22 cellular contexts compared by ENCODE assay signal in the genomic region with DNA sequence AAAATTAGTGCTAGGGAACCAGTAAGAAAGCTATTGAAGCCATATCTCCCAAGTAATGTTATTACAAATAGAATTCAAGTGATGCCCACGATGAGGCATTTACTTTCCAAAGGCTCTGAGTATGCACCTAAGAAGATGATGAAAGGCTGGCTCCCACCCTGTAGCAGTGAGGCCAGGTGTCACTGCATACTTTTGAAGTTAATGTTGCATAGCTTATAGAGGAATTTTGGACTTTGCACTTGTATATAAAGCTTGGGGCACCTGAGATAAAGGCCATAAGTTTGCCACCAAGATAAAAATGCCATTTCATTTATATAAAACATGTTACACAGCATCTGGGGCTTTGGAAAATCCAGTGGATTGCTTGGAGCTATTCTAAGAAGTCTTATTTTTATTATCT.
DNase-seq lines count a peak whose midpoint lies in the region; ATAC-seq, FAIRE-seq and TF ChIP-seq lines count a peak whose summit lies in the region.
"Had no signal": no experiment of that assay in that cellular context is flagged by ENCODE, and none has a peak within 500 bp of the region (broad histone marks: within the 10 kb centered on the region; RNA-seq: fewer than 3 reads in every experiment).

No MANE protein-coding gene starts in this region.

- no peaks in the 10 kb centered on the region for H3K9me3 Mint-ChIP-seq in endodermal cell
- no peaks in the 10 kb centered on the region for H3K9me3 Mint-ChIP-seq in stimulated activated effector memory CD8-positive, alpha-beta T cell treated with anti-CD3 and anti-CD28 coated beads, Interleukin-12 subunit alpha, Interleukin-12 subunit beta, amount 100 ng/mL, for 72 hours

- POLR2A ChIA-PET in HepG2 (lab: Yijun Ruan, JAX), result no interaction called here

- WGBS in HepG2 (ENCODE audit: low lambda C conversion rate), result 0% methylated on average over 1 of the region's 1 CpG
- WGBS in right lobe of liver (ENCODE audit: insufficient coverage, low coverage, low lambda C conversion rate, missing lambda C conversion rate), result 15% methylated on average over 1 of the region's 1 CpG
- 87% methylated on average over 1 of the region's 1 CpG; no CpG with 5 or more reads in 1 of the 2 experiments for WGBS in endodermal cell (ENCODE audit: insufficient coverage in 1 of 2, insufficient read length in 1 of 2), 2 experiments
- WGBS in small intestine, 3 donors, result 10 to 40% (median 29%) methylated on average over 1 of the region's 1 CpG
- WGBS in transverse colon (ENCODE audit: low coverage in 1 of 2), 2 donors, result 33 to 47% methylated on average over 1 of the region's 1 CpG

- peaks cover 14% of the 10 kb centered on the region for H3K4me1 Mint-ChIP-seq in endodermal cell
- no peaks in the 10 kb centered on the region for H3K4me1 Mint-ChIP-seq in stimulated activated effector memory CD8-positive, alpha-beta T cell treated with anti-CD3 and anti-CD28 coated beads, Interleukin-12 subunit alpha, Interleukin-12 subunit beta, amount 100 ng/mL, for 72 hours
- H3K4me1 Mint-ChIP-seq: CD14-positive monocyte; CD4-positive, alpha-beta memory T cell had no signal

- DNase-seq in HepG2 (ENCODE audit: low spot score) (peak; percentile 22), right lobe of liver (no peak), NCI-H526 (lab: John Stamatoyannopoulos, UW) (peak; percentile 19 to 74), endodermal cell (peak; percentile 22), small intestine (peak; percentile 79), transverse colon (no peak), RPMI8226 (no peak)
- DNase-seq in stimulated activated effector memory CD8-positive, alpha-beta T cell treated with anti-CD3 and anti-CD28 coated beads, Interleukin-12 subunit alpha, Interleukin-12 subunit beta, amount 100 ng/mL, for 72 hours (ENCODE audit: low spot score in 2 of 2), result no peak
- DNase-seq: 8988T; CD4-positive, alpha-beta memory T cell; DMS 273 treated with DMSO at 0.1 percent for 48 hours; DMS79; GDM1; GM23248 had no signal

- no peaks in the 10 kb centered on the region for H3K9me3 ChIP-seq in HepG2 (ENCODE audit: low read length)
- no peaks in the 10 kb centered on the region for H3K9me3 ChIP-seq in right lobe of liver
- H3K9me3 ChIP-seq in endodermal cell (ENCODE audit: control insufficient read depth, low read length), result no peaks in the 10 kb centered on the region
- no peaks in the 10 kb centered on the region for H3K9me3 ChIP-seq in small intestine (ENCODE audit: control insufficient read depth, low read depth)
- no peaks in the 10 kb centered on the region for H3K9me3 ChIP-seq in transverse colon
- H3K9me3 ChIP-seq: BLaER1, HAP-1 had no signal

- TF ChIP-seq RAD21 in HepG2 (CRISPR knock-in tag; IDR thresholded peaks at IDR 0.05), result no peak

- CTCF ChIA-PET in HepG2 (lab: Yijun Ruan, JAX; ENCODE audit: low intra/inter-chr PET ratio, low total read pairs), result no interaction called here

- TF ChIP-seq EP300 in HepG2 (IDR thresholded peaks at IDR 0.05; ENCODE audit: low read depth in 2 of 2, low read length in 2 of 2) (no peak), HepG2 (CRISPR knock-in tag; IDR thresholded peaks at IDR 0.05; ENCODE audit: borderline replicate concordance) (no peak), transverse colon (IDR thresholded peaks at IDR 0.05; ENCODE audit: low read depth) (no peak)

- H3K27ac ChIP-seq in HepG2 (ENCODE audit: extremely low read length, insufficient read depth, low read length), result no peak overlapping the region
- H3K27ac ChIP-seq in right lobe of liver, result no peak overlapping the region
- no peak overlapping the region for H3K27ac ChIP-seq in endodermal cell (ENCODE audit: low read depth, low read length)
- H3K27ac ChIP-seq in small intestine (ENCODE audit: low read depth in 1 of 2, low read length in 1 of 2), result no peak overlapping the region
- H3K27ac ChIP-seq in transverse colon, result no peak overlapping the region
- H3K27ac ChIP-seq: BLaER1, GM23248, HL-60 had no signal

- H3K4me3 ChIP-seq in HepG2 (replicated peaks in 1 of 3; ENCODE audit: insufficient read depth in 1 of 3, low read depth in 2 of 3, low read length in 3 of 3) (no peak overlapping the region), right lobe of liver (no peak overlapping the region), endodermal cell (ENCODE audit: low read length) (no peak overlapping the region), small intestine (ENCODE audit: low read depth in 1 of 2, low read length in 2 of 2) (no peak overlapping the region), transverse colon (no peak overlapping the region)
- H3K4me3 ChIP-seq: BLaER1, GM23248, HAP-1 had no signal

- no peak for ATAC-seq in HepG2
- no peak for ATAC-seq in right lobe of liver
- no peak for ATAC-seq in stimulated activated effector memory CD8-positive, alpha-beta T cell treated with anti-CD3 and anti-CD28 coated beads, Interleukin-12 subunit alpha, Interleukin-12 subunit beta, amount 100 ng/mL, for 72 hours

- H3K36me3 ChIP-seq in HepG2 (replicated peaks in 1 of 2; ENCODE audit: control insufficient read depth in 1 of 2, insufficient read depth in 2 of 2, low read length in 2 of 2) (no peaks in the 10 kb centered on the region), right lobe of liver (no peaks in the 10 kb centered on the region), endodermal cell (ENCODE audit: control insufficient read depth, insufficient read depth, low read length) (no peaks in the 10 kb centered on the region), small intestine (ENCODE audit: control insufficient read depth in 2 of 2, insufficient read depth in 2 of 2, low read length in 2 of 2) (no peaks in the 10 kb centered on the region), transverse colon (no peaks in the 10 kb centered on the region)
- H3K36me3 ChIP-seq: BLaER1, HAP-1 had no signal

- H3K4me3 Mint-ChIP-seq in endodermal cell, result no peak overlapping the region
- no peak overlapping the region for H3K4me3 Mint-ChIP-seq in stimulated activated effector memory CD8-positive, alpha-beta T cell treated with anti-CD3 and anti-CD28 coated beads, Interleukin-12 subunit alpha, Interleukin-12 subunit beta, amount 100 ng/mL, for 72 hours
- H3K4me3 Mint-ChIP-seq: CD14-positive monocyte; CD4-positive, alpha-beta memory T cell; IgD-negative memory B cell had no signal

- no peaks in the 10 kb centered on the region for H4K20me1 ChIP-seq in HepG2 (ENCODE audit: insufficient read depth, low read length)
- H4K20me1 ChIP-seq: BLaER1 had no signal

- no TSS peak for BruUV-seq in HepG2 (replicated peaks; lab: Mats Ljungman, UMichigan)

- H3K27me3 Mint-ChIP-seq in endodermal cell (ENCODE audit: insufficient read depth), result no peaks in the 10 kb centered on the region
- H3K27me3 Mint-ChIP-seq: IgD-negative memory B cell had no signal

- H3K9ac ChIP-seq in HepG2 (ENCODE audit: insufficient read depth, low read depth, low read length) (no peak overlapping the region), endodermal cell (ENCODE audit: extremely low read depth, low read length, poor library complexity, severe bottlenecking) (no peak overlapping the region)
- H3K9ac ChIP-seq: BLaER1, GM23248 had no signal

- no peak for TF ChIP-seq POLR2A in HepG2 (IDR thresholded peaks at IDR 0.05; ENCODE audit: insufficient read depth in 1 of 2, low read depth in 2 of 2, low read length in 2 of 2)
- no peak for TF ChIP-seq POLR2A in right lobe of liver (IDR thresholded peaks at IDR 0.05)
- TF ChIP-seq POLR2A in transverse colon (IDR thresholded peaks at IDR 0.05), result no peak

- no peaks in the 10 kb centered on the region for H3K36me3 Mint-ChIP-seq in endodermal cell (ENCODE audit: low read depth)
- no peaks in the 10 kb centered on the region for H3K36me3 Mint-ChIP-seq in stimulated activated effector memory CD8-positive, alpha-beta T cell treated with anti-CD3 and anti-CD28 coated beads, Interleukin-12 subunit alpha, Interleukin-12 subunit beta, amount 100 ng/mL, for 72 hours
- H3K36me3 Mint-ChIP-seq: CD14-positive monocyte; CD4-positive, alpha-beta memory T cell had no signal

- FAIRE-seq in HepG2 (lab: Jason Lieb, UNC), result no peak
- no peak for FAIRE-seq in small intestine (lab: Jason Lieb, UNC)
- FAIRE-seq: GM12892, GM18507, HTR-8/SVneo had no signal

- no peaks in the 10 kb centered on the region for H3K27me3 ChIP-seq in HepG2 (ENCODE audit: control insufficient read depth in 1 of 2, insufficient read depth in 2 of 2, low read length in 2 of 2)
- no peaks in the 10 kb centered on the region for H3K27me3 ChIP-seq in right lobe of liver
- no peaks in the 10 kb centered on the region for H3K27me3 ChIP-seq in endodermal cell (ENCODE audit: control insufficient read depth, insufficient read depth, low read length, poor library complexity, severe bottlenecking)
- H3K27me3 ChIP-seq in small intestine (ENCODE audit: control insufficient read depth in 2 of 2, insufficient read depth in 2 of 2, low read length in 2 of 2), result no peaks in the 10 kb centered on the region
- no peaks in the 10 kb centered on the region for H3K27me3 ChIP-seq in transverse colon
- H3K27me3 ChIP-seq: BLaER1 had no signal

- TF ChIP-seq CTCF in HepG2 (CRISPR knock-in tag; IDR thresholded peaks at IDR 0.05), result no peak
- no peak for TF ChIP-seq CTCF in right lobe of liver (IDR thresholded peaks at IDR 0.05)
- no peak for TF ChIP-seq CTCF in endodermal cell (conservative IDR thresholded peaks at IDR 0.05)
- no peak for TF ChIP-seq CTCF in transverse colon (IDR thresholded peaks at IDR 0.05)

- H2AFZ ChIP-seq in HepG2 (ENCODE audit: low read length), result no peak overlapping the region
- H2AFZ ChIP-seq: GM23248 had no signal

- in situ Hi-C loops in HepG2 (cut with HindIII; ENCODE audit: extremely low pct_ligation_motif_present, low pct_unique_long_range_greater_than_20kb), result no loop called here
- in situ Hi-C loops in transverse colon (cut with MboI; ENCODE audit: low pct_ligation_motif_present in 1 of 4, low pct_unique_long_range_greater_than_20kb in 1 of 4, low sequenced_read_pairs in 3 of 4), result no loop called here

- H3K79me2 ChIP-seq in HepG2 (ENCODE audit: insufficient read depth, low read length), result no peaks in the 10 kb centered on the region

- intact Hi-C loops in HepG2 (cut with micrococcal nuclease; ENCODE audit: unreplicated experiment), result no loop called here
- intact Hi-C loops in right lobe of liver (cut with DNase I), result no loop called here
- intact Hi-C loops in transverse colon (cut with DNase I; ENCODE audit: low total_unique reads), result no loop called here

- no peak overlapping the region for H3K27ac Mint-ChIP-seq in endodermal cell
- no peak overlapping the region for H3K27ac Mint-ChIP-seq in stimulated activated effector memory CD8-positive, alpha-beta T cell treated with anti-CD3 and anti-CD28 coated beads, Interleukin-12 subunit alpha, Interleukin-12 subunit beta, amount 100 ng/mL, for 72 hours
- H3K27ac Mint-ChIP-seq: CD14-positive monocyte; CD4-positive, alpha-beta memory T cell; IgD-negative memory B cell had no signal

- H3K4me2 ChIP-seq in HepG2 (ENCODE audit: low read depth, low read length), result no peak overlapping the region

- peaks cover 11% of the 10 kb centered on the region for H3K4me1 ChIP-seq in HepG2 (ENCODE audit: insufficient read depth, low read length)
- H3K4me1 ChIP-seq in right lobe of liver, result no peaks in the 10 kb centered on the region
- no peaks in the 10 kb centered on the region for H3K4me1 ChIP-seq in endodermal cell (ENCODE audit: control insufficient read depth, insufficient read depth, low read length)
- H3K4me1 ChIP-seq in small intestine (ENCODE audit: control insufficient read depth in 2 of 2, insufficient read depth in 1 of 2, low read depth in 1 of 2, low read length in 1 of 2), result peaks cover 0 to 4% of the 10 kb centered on the region in 2 donors
- peaks cover 0 to 18% (median 7%) of the 10 kb centered on the region in 4 donors for H3K4me1 ChIP-seq in transverse colon

Comparison
In these comparisons a context has a peak if more than half of its experiments do, and no peak if none do; other contexts are left out.
1. DNase-seq: peak in HepG2 (single experiment), NCI-H526 (2 of 2), endodermal cell (single experiment) and small intestine (single experiment); none in right lobe of liver (0 of 3), stimulated activated effector memory CD8-positive, alpha-beta T cell treated with anti-CD3 and anti-CD28 coated beads, Interleukin-12 subunit alpha, Interleukin-12 subunit beta, amount 100 ng/mL, for 72 hours (0 of 2), transverse colon (single experiment) and RPMI8226 (single experiment).